ENCODE assay signal across 8 cellular contexts in the genomic region with DNA sequence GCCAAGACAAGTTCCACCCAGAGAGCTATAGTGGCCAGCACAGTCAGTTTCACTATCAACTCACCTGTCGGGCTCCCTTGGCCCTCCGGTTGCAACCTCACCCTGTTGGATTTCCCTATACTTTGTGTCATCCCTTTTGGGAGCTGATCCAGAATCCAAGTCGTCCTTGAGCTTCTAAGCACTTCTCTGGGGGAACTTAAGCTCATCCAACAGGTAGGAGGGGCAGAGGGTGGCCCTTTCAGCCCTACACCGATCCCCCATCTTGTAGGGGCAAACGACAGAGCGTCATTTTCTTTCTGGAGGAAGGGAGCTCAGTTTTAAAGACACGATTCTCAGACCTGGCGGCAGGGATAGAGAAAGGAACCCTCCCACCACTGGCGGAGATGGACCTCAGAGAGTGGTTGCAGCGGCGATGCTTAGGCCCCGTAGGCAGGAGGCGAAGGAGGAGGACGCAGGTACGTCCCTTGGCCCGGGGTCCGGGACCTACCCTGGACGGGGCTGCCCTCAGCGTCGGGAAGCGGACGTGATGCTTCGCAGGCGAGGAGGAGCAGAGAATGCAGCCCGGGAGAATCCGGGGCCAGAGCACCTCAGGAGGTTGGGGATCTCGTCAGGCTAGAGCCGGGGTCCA. TPM values are rescaled to one million over a fixed set of nuclear protein-coding genes. Genes with fewer than 3 reads are reported as not detected.
DNase-seq lines count a peak whose midpoint lies in the region; ATAC-seq and TF ChIP-seq lines count a peak whose summit lies in the region.

No MANE protein-coding gene starts in this region.

- 2% methylated on average over 23 of the region's 28 CpGs for WGBS in esophagus muscularis mucosa

- H3K4me1 Mint-ChIP-seq in T-helper 2 cell treated with Interferon-gamma antibody and Interleukin-4, amounts not matched to agents 5 μg/mL and 100 μg/mL, for 36 hours (ENCODE audit: low read depth), result peaks cover 14% of the 10 kb centered on the region
- H3K4me1 Mint-ChIP-seq in nephron progenitor cell, result peaks cover 13% of the 10 kb centered on the region

- peaks cover 27 to 41% (median 32%) of the 10 kb centered on the region in 4 donors for H3K4me1 ChIP-seq in esophagus muscularis mucosa

- peak; percentile 42 for ATAC-seq in HG03066 (IDR thresholded peaks at IDR 0.05; ENCODE audit: low read depth, unreplicated experiment)

- TF ChIP-seq POLR2A in esophagus muscularis mucosa (IDR thresholded peaks at IDR 0.05; ENCODE audit: low read depth), result no peak

- H3K4me3 ChIP-seq in esophagus muscularis mucosa, result peak overlapping the region; percentile 76 to 98 (median 86)

- peak overlapping the region; percentile 89 to 94 (median 92) for H3K27ac ChIP-seq in esophagus muscularis mucosa (replicated peaks in 1 of 4)

- peak overlapping the region; percentile 100 for H3K27ac Mint-ChIP-seq in T-helper 2 cell treated with Interferon-gamma antibody and Interleukin-4, amounts not matched to agents 5 μg/mL and 100 μg/mL, for 36 hours
- peak overlapping the region; percentile 98 for H3K27ac Mint-ChIP-seq in nephron progenitor cell

- peaks cover 0 to 12% (median 9%) of the 10 kb centered on the region in 4 donors for H3K36me3 ChIP-seq in esophagus muscularis mucosa

- H3K9me3 Mint-ChIP-seq in T-helper 2 cell treated with Interferon-gamma antibody and Interleukin-4, amounts not matched to agents 5 μg/mL and 100 μg/mL, for 36 hours, result peaks cover 5% of the 10 kb centered on the region
- peaks cover 15% of the 10 kb centered on the region for H3K9me3 Mint-ChIP-seq in nephron progenitor cell

- peak; percentile 18 for DNase-seq in stimulated activated CD4-positive, alpha-beta T cell treated with anti-CD3 and anti-CD28 coated beads, Interleukin-15, amount 100 ng/mL, for 24 hours
- no peak for DNase-seq in stimulated activated CD4-positive, alpha-beta T cell treated with anti-CD3 and anti-CD28 coated beads, Interleukin-4, amount 100 ng/mL, for 24 hours
- DNase-seq in T-helper 2 cell treated with Interferon-gamma antibody and Interleukin-4, amounts not matched to agents 5 μg/mL and 100 μg/mL, for 36 hours (ENCODE audit: low spot score), result no peak
- DNase-seq in esophagus muscularis mucosa (ENCODE audit: extremely low spot score) (no peak), nephron progenitor cell (no peak), AG08395 (ENCODE audit: low spot score) (no peak), hippocampal formation (lab: John Stamatoyannopoulos, UW) (no peak)

- H3K36me3 Mint-ChIP-seq in T-helper 2 cell treated with Interferon-gamma antibody and Interleukin-4, amounts not matched to agents 5 μg/mL and 100 μg/mL, for 36 hours (ENCODE audit: low read depth), result peaks cover 1% of the 10 kb centered on the region
- H3K36me3 Mint-ChIP-seq in nephron progenitor cell (ENCODE audit: low read depth), result no peaks in the 10 kb centered on the region

- H3K4me3 Mint-ChIP-seq in T-helper 2 cell treated with Interferon-gamma antibody and Interleukin-4, amounts not matched to agents 5 μg/mL and 100 μg/mL, for 36 hours, result peak overlapping the region; percentile 99
- H3K4me3 Mint-ChIP-seq in nephron progenitor cell, result peak overlapping the region; percentile 98

- H3K27me3 Mint-ChIP-seq in T-helper 2 cell treated with Interferon-gamma antibody and Interleukin-4, amounts not matched to agents 5 μg/mL and 100 μg/mL, for 36 hours (ENCODE audit: low read depth), result no peaks in the 10 kb centered on the region
- no peaks in the 10 kb centered on the region for H3K27me3 Mint-ChIP-seq in nephron progenitor cell (ENCODE audit: low read depth, poor library complexity)

- no peak for TF ChIP-seq EP300 in esophagus muscularis mucosa (IDR thresholded peaks at IDR 0.05)

- peaks cover 0 to 5% (median 0%) of the 10 kb centered on the region in 4 donors for H3K9me3 ChIP-seq in esophagus muscularis mucosa

- TF ChIP-seq CTCF in esophagus muscularis mucosa (IDR thresholded peaks at IDR 0.05) (no peak), nephron progenitor cell (IDR thresholded peaks at IDR 0.05) (no peak)

- intact Hi-C loops in esophagus muscularis mucosa (cut with DNase I), result no loop called here

- H3K27me3 ChIP-seq in esophagus muscularis mucosa, result no peaks in the 10 kb centered on the region

RNA-seq across cellular contexts. Expression of a gene that starts 0.5 kb away (rescaled TPM):
- 100 to 1,000 TPM in 1 of 4 donors, 10 to 100 TPM in 3; 56.5 to 114 (median 79.4) TPM for total RNA-seq in esophagus muscularis mucosa

RNA-seq across cellular contexts. Expression of a gene that starts 15.8 kb away (rescaled TPM):
- 10 to 100 TPM; 12.4 to 20.8 (median 16.1) TPM for total RNA-seq in esophagus muscularis mucosa

RNA-seq across cellular contexts. Expression of a gene that starts 47.1 kb away (rescaled TPM):
- 10 to 100 TPM; 21.4 to 44.5 (median 37.5) TPM for total RNA-seq in esophagus muscularis mucosa

RNA-seq across cellular contexts. Expression of a gene that starts 47.3 kb away (rescaled TPM):
- 10 to 100 TPM; 23.3 to 35.7 (median 29.8) TPM for total RNA-seq in esophagus muscularis mucosa

RNA-seq across cellular contexts. Expression of a gene that starts 58.4 kb away (rescaled TPM):
- 10 to 100 TPM; 15.3 to 36.5 (median 19.8) TPM for total RNA-seq in esophagus muscularis mucosa
